Comparison of ENCODE assay signal across 17 cellular contexts in the genomic region with DNA sequence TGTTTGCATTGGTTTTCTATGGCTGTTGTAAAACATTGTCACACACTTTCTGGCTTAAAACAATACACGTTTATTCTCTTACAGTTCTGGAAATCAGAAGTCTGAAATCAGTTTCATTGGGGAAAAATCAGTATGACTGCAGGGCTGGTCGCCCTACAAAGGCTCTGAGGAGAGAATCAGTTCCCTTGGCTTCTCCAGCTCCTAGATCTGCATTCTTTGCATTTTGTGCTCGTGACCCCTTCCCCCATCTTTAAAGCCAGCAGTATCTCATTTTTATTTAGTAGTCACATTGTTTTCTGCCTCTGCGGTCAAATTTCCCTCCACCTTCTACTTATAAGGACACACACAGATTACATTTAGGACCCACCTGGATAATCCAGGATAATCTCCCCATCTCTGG.
DNase-seq lines count a peak whose midpoint lies in the region; ATAC-seq and TF ChIP-seq lines count a peak whose summit lies in the region.
"Had no signal": no experiment of that assay in that cellular context is flagged by ENCODE, and none has a peak within 500 bp of the region (broad histone marks: within the 10 kb centered on the region; RNA-seq: fewer than 3 reads in every experiment).

No MANE protein-coding gene starts in this region.

- H3K4me1 ChIP-seq in neural progenitor cell = no peaks in the 10 kb centered on the region
- H3K4me1 ChIP-seq in left lung = no peaks in the 10 kb centered on the region
- H3K4me1 ChIP-seq: BLaER1, Caco-2 had no signal

- no peaks in the 10 kb centered on the region for H3K4me1 Mint-ChIP-seq in neural progenitor cell
- H3K4me1 Mint-ChIP-seq: B cell; CD4-positive, CD25-positive, alpha-beta regulatory T cell had no signal

- H2AFZ ChIP-seq in neural progenitor cell (replicated peaks) = peak overlapping the region; percentile 1

- DNase-seq in NCI-H82 (lab: John Stamatoyannopoulos, UW) (peak; percentile 31), NCI-H82 treated with DMSO at 0.1 percent for 48 hours (lab: John Stamatoyannopoulos, UW; ENCODE audit: unreplicated experiment) (no peak), iPS-NIHi7 (ENCODE audit: extremely low spot score) (peak; percentile 9), neural progenitor cell (ENCODE audit: low spot score) (no peak), left lung (no peak), OCI-M1 (lab: John Stamatoyannopoulos, UW) (no peak)
- DNase-seq: Caco-2; CD4-positive, CD25-positive, alpha-beta regulatory T cell; CD8-positive, alpha-beta T cell; DMS153; DND-41; H9 had no signal

- H3K36me3 Mint-ChIP-seq in neural progenitor cell = no peaks in the 10 kb centered on the region
- H3K36me3 Mint-ChIP-seq: CD4-positive, CD25-positive, alpha-beta regulatory T cell; CD8-positive, alpha-beta T cell had no signal

- H3K4me2 ChIP-seq in neural progenitor cell = no peak overlapping the region
- H3K4me2 ChIP-seq: BLaER1 had no signal

- no peak overlapping the region for H3K27ac ChIP-seq in neural progenitor cell
- no peak overlapping the region for H3K27ac ChIP-seq in left lung
- H3K27ac ChIP-seq: 22Rv1, BLaER1, C4-2B had no signal

- ATAC-seq in left lung = no peak
- ATAC-seq: CD8-positive, alpha-beta T cell; HCT116 had no signal

- no peaks in the 10 kb centered on the region for H3K79me2 ChIP-seq in neural progenitor cell (ENCODE audit: low read depth)

- H3K36me3 ChIP-seq in neural progenitor cell (no peaks in the 10 kb centered on the region), left lung (no peaks in the 10 kb centered on the region)
- H3K36me3 ChIP-seq: BLaER1 had no signal

- no peak overlapping the region for H3K9ac ChIP-seq in neural progenitor cell
- H3K9ac ChIP-seq: BLaER1 had no signal

- H3K9me3 ChIP-seq in neural progenitor cell (ENCODE audit: low read depth) (no peaks in the 10 kb centered on the region), left lung (peaks cover 0 to 15% of the 10 kb centered on the region in 2 donors)
- H3K9me3 ChIP-seq: BLaER1, Caco-2 had no signal

- no peak overlapping the region for H3K4me3 Mint-ChIP-seq in neural progenitor cell
- H3K4me3 Mint-ChIP-seq: B cell; CD4-positive, CD25-positive, alpha-beta regulatory T cell; CD8-positive, alpha-beta T cell; H9 had no signal

- TF ChIP-seq CTCF in neural progenitor cell (IDR thresholded peaks at IDR 0.05) = no peak
- no peak for TF ChIP-seq CTCF in left lung (IDR thresholded peaks at IDR 0.05)

- no peaks in the 10 kb centered on the region for H3K27me3 ChIP-seq in neural progenitor cell
- no peaks in the 10 kb centered on the region for H3K27me3 ChIP-seq in left lung
- H3K27me3 ChIP-seq: BLaER1 had no signal

- H3K27me3 Mint-ChIP-seq in neural progenitor cell (ENCODE audit: insufficient read depth, low read depth) = no peaks in the 10 kb centered on the region
- H3K27me3 Mint-ChIP-seq: B cell; CD4-positive, CD25-positive, alpha-beta regulatory T cell had no signal

- no peak overlapping the region for H3K27ac Mint-ChIP-seq in neural progenitor cell
- H3K27ac Mint-ChIP-seq: B cell; CD4-positive, CD25-positive, alpha-beta regulatory T cell; CD8-positive, alpha-beta T cell had no signal

- intact Hi-C loops in left lung (cut with DNase I) = no loop called here

- H3F3A ChIP-seq in neural progenitor cell (ENCODE audit: low read depth) = no peaks in the 10 kb centered on the region

- H3K4me3 ChIP-seq in neural progenitor cell (no peak overlapping the region), left lung (no peak overlapping the region)
- H3K4me3 ChIP-seq: BLaER1 had no signal

- H3K9me3 Mint-ChIP-seq in neural progenitor cell = no peaks in the 10 kb centered on the region

- H4K20me1 ChIP-seq in neural progenitor cell (ENCODE audit: low read depth) = no peaks in the 10 kb centered on the region
- H4K20me1 ChIP-seq: BLaER1 had no signal

Comparison
In these comparisons a context has a peak if more than half of its experiments do, and no peak if none do; other contexts are left out.
1. DNase-seq: peak in NCI-H82 (single experiment) and iPS-NIHi7 (single experiment); none in NCI-H82 treated with DMSO at 0.1 percent for 48 hours (single experiment), neural progenitor cell (single experiment), left lung (0 of 2) and OCI-M1 (single experiment).